ENCODE assay signal across 1 cellular context in the genomic region with DNA sequence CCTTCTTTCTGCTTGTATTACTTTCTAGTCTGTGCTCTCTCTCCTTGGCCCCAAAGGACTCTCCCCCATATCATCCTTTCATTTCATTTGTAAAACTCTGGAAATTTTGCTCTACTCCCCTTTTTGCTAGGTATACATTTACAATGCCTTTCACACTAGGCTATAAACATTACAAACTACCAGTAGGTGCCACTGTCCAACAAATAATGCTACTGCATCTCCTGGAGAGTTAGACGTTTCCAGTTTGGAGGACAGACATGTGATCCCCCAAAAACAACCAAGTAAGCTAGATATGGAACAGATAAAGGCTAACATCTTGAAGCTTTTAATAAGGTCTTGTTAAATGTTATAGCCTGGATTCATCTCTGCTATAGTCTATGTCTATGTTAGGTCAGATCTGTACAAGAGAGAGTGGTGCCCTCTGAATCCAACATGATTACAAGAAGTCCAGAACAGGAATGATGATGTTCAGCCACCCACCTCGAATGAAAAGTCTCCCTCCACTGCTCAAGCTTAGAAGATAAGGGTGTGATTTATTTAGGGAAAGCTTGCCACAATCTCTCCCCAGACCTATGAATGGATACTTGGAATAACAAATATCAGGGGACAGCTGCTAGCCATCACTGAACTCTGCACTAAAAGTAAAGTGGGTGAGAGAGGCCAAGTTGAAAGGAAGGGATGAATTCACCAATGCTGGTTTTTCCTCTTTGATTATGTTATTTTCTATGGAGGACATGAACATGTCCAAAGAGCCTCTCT.
TF ChIP-seq lines count a peak whose summit lies in the region.

No MANE protein-coding gene starts in this region.

TF ChIP-seq in A549, 52 proteins besides CTCF, POLR2A, EP300 and RAD21 (continued from another document):
- TF ChIP-seq, protein P1, sequence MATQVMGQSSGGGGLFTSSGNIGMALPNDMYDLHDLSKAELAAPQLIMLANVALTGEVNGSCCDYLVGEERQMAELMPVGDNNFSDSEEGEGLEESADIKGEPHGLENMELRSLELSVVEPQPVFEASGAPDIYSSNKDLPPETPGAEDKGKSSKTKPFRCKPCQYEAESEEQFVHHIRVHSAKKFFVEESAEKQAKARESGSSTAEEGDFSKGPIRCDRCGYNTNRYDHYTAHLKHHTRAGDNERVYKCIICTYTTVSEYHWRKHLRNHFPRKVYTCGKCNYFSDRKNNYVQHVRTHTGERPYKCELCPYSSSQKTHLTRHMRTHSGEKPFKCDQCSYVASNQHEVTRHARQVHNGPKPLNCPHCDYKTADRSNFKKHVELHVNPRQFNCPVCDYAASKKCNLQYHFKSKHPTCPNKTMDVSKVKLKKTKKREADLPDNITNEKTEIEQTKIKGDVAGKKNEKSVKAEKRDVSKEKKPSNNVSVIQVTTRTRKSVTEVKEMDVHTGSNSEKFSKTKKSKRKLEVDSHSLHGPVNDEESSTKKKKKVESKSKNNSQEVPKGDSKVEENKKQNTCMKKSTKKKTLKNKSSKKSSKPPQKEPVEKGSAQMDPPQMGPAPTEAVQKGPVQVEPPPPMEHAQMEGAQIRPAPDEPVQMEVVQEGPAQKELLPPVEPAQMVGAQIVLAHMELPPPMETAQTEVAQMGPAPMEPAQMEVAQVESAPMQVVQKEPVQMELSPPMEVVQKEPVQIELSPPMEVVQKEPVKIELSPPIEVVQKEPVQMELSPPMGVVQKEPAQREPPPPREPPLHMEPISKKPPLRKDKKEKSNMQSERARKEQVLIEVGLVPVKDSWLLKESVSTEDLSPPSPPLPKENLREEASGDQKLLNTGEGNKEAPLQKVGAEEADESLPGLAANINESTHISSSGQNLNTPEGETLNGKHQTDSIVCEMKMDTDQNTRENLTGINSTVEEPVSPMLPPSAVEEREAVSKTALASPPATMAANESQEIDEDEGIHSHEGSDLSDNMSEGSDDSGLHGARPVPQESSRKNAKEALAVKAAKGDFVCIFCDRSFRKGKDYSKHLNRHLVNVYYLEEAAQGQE (IDR thresholded peaks at IDR 0.05), result no peak
- TF ChIP-seq FOSL2 (IDR thresholded peaks at IDR 0.05) (no peak), FOSL2 (CRISPR knock-in tag; IDR thresholded peaks at IDR 0.05) (no peak), JUNB (IDR thresholded peaks at IDR 0.05) (no peak), HDAC2 (IDR thresholded peaks at IDR 0.05) (no peak), FOSB (CRISPR knock-in tag; IDR thresholded peaks at IDR 0.05) (no peak), RARB (CRISPR knock-in tag; IDR thresholded peaks at IDR 0.05) (no peak), ZFP36 (IDR thresholded peaks at IDR 0.05; ENCODE audit: borderline replicate concordance, partially characterized antibody) (no peak), MYC (IDR thresholded peaks at IDR 0.05; ENCODE audit: borderline replicate concordance, low read length) (no peak), RCOR1 (IDR thresholded peaks at IDR 0.05; ENCODE audit: low read depth, low read length) (no peak)
- TF ChIP-seq, protein P2, sequence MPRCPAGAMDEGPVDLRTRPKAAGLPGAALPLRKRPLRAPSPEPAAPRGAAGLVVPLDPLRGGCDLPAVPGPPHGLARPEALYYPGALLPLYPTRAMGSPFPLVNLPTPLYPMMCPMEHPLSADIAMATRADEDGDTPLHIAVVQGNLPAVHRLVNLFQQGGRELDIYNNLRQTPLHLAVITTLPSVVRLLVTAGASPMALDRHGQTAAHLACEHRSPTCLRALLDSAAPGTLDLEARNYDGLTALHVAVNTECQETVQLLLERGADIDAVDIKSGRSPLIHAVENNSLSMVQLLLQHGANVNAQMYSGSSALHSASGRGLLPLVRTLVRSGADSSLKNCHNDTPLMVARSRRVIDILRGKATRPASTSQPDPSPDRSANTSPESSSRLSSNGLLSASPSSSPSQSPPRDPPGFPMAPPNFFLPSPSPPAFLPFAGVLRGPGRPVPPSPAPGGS (IDR thresholded peaks at IDR 0.05), result no peak
- TF ChIP-seq, protein P3, sequence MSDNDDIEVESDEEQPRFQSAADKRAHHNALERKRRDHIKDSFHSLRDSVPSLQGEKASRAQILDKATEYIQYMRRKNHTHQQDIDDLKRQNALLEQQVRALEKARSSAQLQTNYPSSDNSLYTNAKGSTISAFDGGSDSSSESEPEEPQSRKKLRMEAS (IDR thresholded peaks at IDR 0.05), result no peak
